Comparison of ENCODE assay signal across 10 cellular contexts in genomic region chr15:64904189-64904588, GRCh38.
"Had no signal": no experiment of that assay in that cellular context is flagged by ENCODE, and none has a peak within 500 bp of the region (broad histone marks: within the 10 kb centered on the region; RNA-seq: fewer than 3 reads in every experiment).

No MANE protein-coding gene starts in this region.

- H3K79me2 ChIP-seq: parathyroid adenoma had no signal

- H3K27ac Mint-ChIP-seq: activated T-cell treated with anti-CD3 and anti-CD28 coated beads, Interleukin-2, amount 50 U/mL, for 72 hours had no signal

- H3K36me3 ChIP-seq: breast epithelium, tibial artery had no signal

- DNase-seq: activated naive CD4-positive, alpha-beta T cell treated with anti-CD3 and anti-CD28 coated beads, Interleukin-2, amount 50 U/mL, for 16 hours; activated T-cell treated with anti-CD3 and anti-CD28 coated beads, Interleukin-2, amount 50 U/mL, for 72 hours; retina; T-cell; tibial artery had no signal

- H2AFZ ChIP-seq: parathyroid adenoma had no signal

- H3K27ac ChIP-seq: breast epithelium, parathyroid adenoma, SK-N-MC, tibial artery had no signal

- H3K4me3 ChIP-seq: breast epithelium, SK-N-MC had no signal

- ATAC-seq: activated T-cell treated with anti-CD3 and anti-CD28 coated beads, Interleukin-2, amount 50 U/mL, for 72 hours; esophagus mucosa; T-cell had no signal

- H3K27me3 ChIP-seq: breast epithelium, tibial artery had no signal

- H3K27me3 Mint-ChIP-seq: T-cell had no signal

- H3K4me3 Mint-ChIP-seq: neural crest cell had no signal

- H3K4me1 ChIP-seq: breast epithelium, parathyroid adenoma had no signal
